Comparison of ENCODE assay signal across 1 cellular context in the genomic region with DNA sequence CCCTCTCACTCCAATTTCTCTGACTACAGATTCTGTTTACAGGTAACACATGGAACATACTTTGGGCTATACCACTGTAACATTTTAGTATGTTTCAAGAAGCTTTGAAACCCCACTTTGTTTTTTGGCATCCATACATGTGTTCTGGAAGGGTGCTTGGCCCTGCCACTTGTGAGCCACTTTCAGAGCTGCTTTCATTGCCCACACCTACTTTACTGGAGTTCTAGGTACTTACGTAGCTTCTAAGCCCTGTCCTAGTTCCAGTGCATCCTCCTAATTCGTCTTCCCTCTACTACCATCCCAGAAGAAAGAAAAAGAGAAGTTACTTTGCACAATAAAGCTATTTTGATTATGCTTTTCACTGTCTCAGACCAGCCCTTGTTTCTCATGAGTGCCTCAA.
TF ChIP-seq lines count a peak whose summit lies in the region.

No MANE protein-coding gene starts in this region.

TF ChIP-seq in GM12891, 5 proteins besides CTCF, POLR2A, EP300 and RAD21:
- no peak for TF ChIP-seq PAX5 (IDR thresholded peaks at IDR 0.05; ENCODE audit: insufficient read depth, low read length, severe bottlenecking)
